Comparison of ENCODE assay signal across 12 cellular contexts in the genomic region with DNA sequence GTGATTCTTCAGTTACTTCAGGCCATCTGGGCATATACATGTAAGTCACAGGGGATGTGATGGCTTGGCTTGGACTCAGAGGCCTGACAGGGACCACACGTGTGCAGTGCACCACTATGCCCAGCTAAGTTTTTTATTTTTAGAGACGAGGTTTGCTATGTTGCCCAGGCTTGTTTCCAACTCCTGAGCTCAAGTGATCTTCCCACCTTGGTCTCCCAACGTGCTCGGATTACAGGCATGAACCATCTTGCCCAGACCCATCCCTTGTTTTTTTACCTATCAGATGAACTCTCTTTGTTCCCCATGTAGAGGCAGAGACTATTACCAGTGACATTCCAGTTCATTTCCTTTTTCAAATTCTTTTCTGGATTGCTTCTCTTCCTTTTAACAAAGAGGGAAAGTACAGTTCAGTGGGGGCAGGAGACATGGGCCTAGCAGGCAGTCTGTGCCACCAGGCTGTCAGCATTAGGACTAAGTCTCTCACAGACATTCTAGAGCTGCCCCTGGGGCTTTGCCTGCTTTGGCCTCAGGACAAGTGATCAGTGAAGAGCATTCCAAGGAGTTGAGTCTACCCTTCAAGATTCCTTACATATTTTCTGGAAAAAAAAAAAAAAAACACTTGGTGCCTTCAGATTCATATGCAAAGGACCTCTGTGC.
DNase-seq lines count a peak whose midpoint lies in the region; ATAC-seq and TF ChIP-seq lines count a peak whose summit lies in the region.
"Had no signal": no experiment of that assay in that cellular context is flagged by ENCODE, and none has a peak within 500 bp of the region (broad histone marks: within the 10 kb centered on the region; RNA-seq: fewer than 3 reads in every experiment).

No MANE protein-coding gene starts in this region.

- H2AFZ ChIP-seq in HCT116 (ENCODE audit: low read depth, low read length, poor library complexity, severe bottlenecking) = peak overlapping the region; percentile 96

- H3K4me1 ChIP-seq in HCT116 (ENCODE audit: control insufficient read depth in 1 of 2, insufficient read depth in 2 of 2, low read length in 2 of 2) (peaks cover 11 to 18% of the 10 kb centered on the region in 2 experiments), thymus (ENCODE audit: control insufficient read depth, insufficient read depth, low read length) (no peaks in the 10 kb centered on the region), BE2C (peaks cover 17% of the 10 kb centered on the region)
- H3K4me1 ChIP-seq: testis had no signal

- H3K4me3 ChIP-seq in HCT116 (replicated peaks in 1 of 2; ENCODE audit: low read depth in 1 of 2, low read length in 2 of 2) (no peak overlapping the region), thymus (ENCODE audit: low read length) (no peak overlapping the region), BE2C (ENCODE audit: low read depth, low read length) (no peak overlapping the region)
- H3K4me3 ChIP-seq: testis had no signal

- 94% methylated on average over 4 of the region's 4 CpGs for WGBS in thymus

- no TSS peak for BruUV-seq in HCT116 (replicated peaks; lab: Mats Ljungman, UMichigan)

- no peaks in the 10 kb centered on the region for H3K9me2 ChIP-seq in HCT116 (ENCODE audit: insufficient read depth)

- TF ChIP-seq POLR2A in HCT116 (IDR thresholded peaks at IDR 0.05; ENCODE audit: borderline replicate concordance, extremely low read depth, insufficient read depth, insufficient read length) = no peak

- H3K9me3 ChIP-seq in HCT116 (ENCODE audit: control insufficient read depth in 1 of 2, insufficient read depth in 1 of 2, low read depth in 1 of 2, low read length in 2 of 2) (no peaks in the 10 kb centered on the region), thymus (ENCODE audit: control insufficient read depth) (no peaks in the 10 kb centered on the region), BE2C (no peaks in the 10 kb centered on the region)
- H3K9me3 ChIP-seq: testis had no signal

- RAD21 ChIA-PET in HCT116 (lab: Charles Lee; ENCODE audit: low non-redundant PET in 1 of 2, low total read pairs in 2 of 2, uncharacterized antibody in 2 of 2, unreplicated experiment in 2 of 2) = interaction anchor here in 1 of 2 experiments (1.4 to 1.8 kb wide), 2 partner anchors 120 to 276 kb away, joined by 3 to 10 read pairs; no protein-coding TSS in a partner anchor

- no peaks in the 10 kb centered on the region for H4K20me1 ChIP-seq in HCT116 (ENCODE audit: insufficient read depth)

- H3K9ac ChIP-seq in HCT116 (ENCODE audit: low read length) = no peak overlapping the region

- CTCF ChIA-PET in HCT116 (lab: Charles Lee) = interaction anchor here (1.4 to 3.2 kb wide), 2 partner anchors 84 to 275 kb away, joined by 3 to 14 read pairs; no protein-coding TSS in a partner anchor
- CTCF ChIA-PET in RWPE1 (lab: Yijun Ruan, JAX) = interaction anchor here (0.7 kb wide), 1 partner anchor 1033 kb away, joined by 6 read pairs; no protein-coding TSS in a partner anchor

- peak overlapping the region; percentile 58 for H3K4me2 ChIP-seq in HCT116 (ENCODE audit: low read length)

- no peak for TF ChIP-seq CTCF in HCT116 (IDR thresholded peaks at IDR 0.05 in 2 of 3, conservative IDR thresholded peaks at IDR 0.05 in 1 of 3; ENCODE audit: borderline replicate concordance in 1 of 3, insufficient read depth in 1 of 3, low read depth in 2 of 3, low read length in 2 of 3)
- TF ChIP-seq CTCF in RWPE1 (conservative IDR thresholded peaks at IDR 0.05; ENCODE audit: low read depth) = no peak
- no peak for TF ChIP-seq CTCF in BE2C (IDR thresholded peaks at IDR 0.05; ENCODE audit: low read depth, low read length)

- DNase-seq in HCT116 (ENCODE audit: low read depth, low spot score) = peak; percentile 16
- peak; percentile 87 for DNase-seq in RWPE1 (ENCODE audit: low spot score)
- DNase-seq in fibroblast of the conjunctiva (ENCODE audit: low read depth) = peak; percentile 79
- DNase-seq in BE2C = no peak
- DNase-seq in NAMALWA (ENCODE audit: low spot score) = no peak
- no peak for DNase-seq in NCI-H2029 treated with DMSO at 0.1 percent for 48 hours (lab: John Stamatoyannopoulos, UW)
- DNase-seq: activated naive CD8-positive, alpha-beta T cell treated with anti-CD3 and anti-CD28 coated beads for 36 hours; natural killer cell; NCI-H1694; testis had no signal

- POLR2A ChIA-PET in HCT116 (lab: Charles Lee) = no interaction called here
- POLR2A ChIA-PET in RWPE1 (lab: Yijun Ruan, JAX; ENCODE audit: low non-redundant PET) = no interaction called here

- H3K36me3 ChIP-seq in HCT116 (ENCODE audit: control insufficient read depth in 1 of 2, insufficient read depth in 2 of 2, low read length in 2 of 2) = no peaks in the 10 kb centered on the region
- no peaks in the 10 kb centered on the region for H3K36me3 ChIP-seq in thymus (ENCODE audit: control insufficient read depth, insufficient read depth)
- H3K36me3 ChIP-seq in BE2C = no peaks in the 10 kb centered on the region

- no peaks in the 10 kb centered on the region for H3K79me2 ChIP-seq in HCT116 (ENCODE audit: insufficient read depth, low read length)

- TF ChIP-seq RAD21 in HCT116 (IDR thresholded peaks at IDR 0.05; ENCODE audit: low read depth) = no peak

- ATAC-seq in HCT116 (peak; percentile 78), GM21576 (IDR thresholded peaks at IDR 0.05; ENCODE audit: unreplicated experiment) (no peak)
- ATAC-seq: natural killer cell had no signal

- H3K27ac ChIP-seq in HCT116 (ENCODE audit: low read depth, low read length) = peak overlapping the region; percentile 27; the same call in 1 of the 2 replicates
- H3K27ac ChIP-seq in RWPE1 = peak overlapping the region; percentile 91
- peak overlapping the region; percentile 36 for H3K27ac ChIP-seq in thymus (ENCODE audit: low read depth)
- H3K27ac ChIP-seq: testis had no signal

- intact Hi-C loops in HCT116 (cut with micrococcal nuclease) = no loop called here

- no peaks in the 10 kb centered on the region for H3K27me3 ChIP-seq in HCT116 (ENCODE audit: insufficient read depth, low read length)
- H3K27me3 ChIP-seq in thymus (ENCODE audit: control insufficient read depth, insufficient read depth) = no peaks in the 10 kb centered on the region
- no peaks in the 10 kb centered on the region for H3K27me3 ChIP-seq in BE2C
- H3K27me3 ChIP-seq: testis had no signal

TF ChIP-seq in HCT116, 20 proteins besides CTCF, POLR2A, EP300 and RAD21:
- TF ChIP-seq POLR2AphosphoS5 (IDR thresholded peaks at IDR 0.05; ENCODE audit: low read depth, low read length) = no peak
- no peak for TF ChIP-seq EZH2 (IDR thresholded peaks at IDR 0.05)
- TF ChIP-seq, protein P1, sequence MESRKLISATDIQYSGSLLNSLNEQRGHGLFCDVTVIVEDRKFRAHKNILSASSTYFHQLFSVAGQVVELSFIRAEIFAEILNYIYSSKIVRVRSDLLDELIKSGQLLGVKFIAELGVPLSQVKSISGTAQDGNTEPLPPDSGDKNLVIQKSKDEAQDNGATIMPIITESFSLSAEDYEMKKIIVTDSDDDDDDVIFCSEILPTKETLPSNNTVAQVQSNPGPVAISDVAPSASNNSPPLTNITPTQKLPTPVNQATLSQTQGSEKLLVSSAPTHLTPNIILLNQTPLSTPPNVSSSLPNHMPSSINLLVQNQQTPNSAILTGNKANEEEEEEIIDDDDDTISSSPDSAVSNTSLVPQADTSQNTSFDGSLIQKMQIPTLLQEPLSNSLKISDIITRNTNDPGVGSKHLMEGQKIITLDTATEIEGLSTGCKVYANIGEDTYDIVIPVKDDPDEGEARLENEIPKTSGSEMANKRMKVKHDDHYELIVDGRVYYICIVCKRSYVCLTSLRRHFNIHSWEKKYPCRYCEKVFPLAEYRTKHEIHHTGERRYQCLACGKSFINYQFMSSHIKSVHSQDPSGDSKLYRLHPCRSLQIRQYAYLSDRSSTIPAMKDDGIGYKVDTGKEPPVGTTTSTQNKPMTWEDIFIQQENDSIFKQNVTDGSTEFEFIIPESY (IDR thresholded peaks at IDR 0.05; ENCODE audit: extremely low read depth, insufficient replicate concordance, low read length) = no peak
- no peak for TF ChIP-seq FOSL1 (IDR thresholded peaks at IDR 0.05; ENCODE audit: low read depth)
- TF ChIP-seq, protein P2, sequence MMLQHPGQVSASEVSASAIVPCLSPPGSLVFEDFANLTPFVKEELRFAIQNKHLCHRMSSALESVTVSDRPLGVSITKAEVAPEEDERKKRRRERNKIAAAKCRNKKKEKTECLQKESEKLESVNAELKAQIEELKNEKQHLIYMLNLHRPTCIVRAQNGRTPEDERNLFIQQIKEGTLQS (IDR thresholded peaks at IDR 0.05) = no peak
- TF ChIP-seq JUND (IDR thresholded peaks at IDR 0.05) = no peak
- TF ChIP-seq, protein P3, sequence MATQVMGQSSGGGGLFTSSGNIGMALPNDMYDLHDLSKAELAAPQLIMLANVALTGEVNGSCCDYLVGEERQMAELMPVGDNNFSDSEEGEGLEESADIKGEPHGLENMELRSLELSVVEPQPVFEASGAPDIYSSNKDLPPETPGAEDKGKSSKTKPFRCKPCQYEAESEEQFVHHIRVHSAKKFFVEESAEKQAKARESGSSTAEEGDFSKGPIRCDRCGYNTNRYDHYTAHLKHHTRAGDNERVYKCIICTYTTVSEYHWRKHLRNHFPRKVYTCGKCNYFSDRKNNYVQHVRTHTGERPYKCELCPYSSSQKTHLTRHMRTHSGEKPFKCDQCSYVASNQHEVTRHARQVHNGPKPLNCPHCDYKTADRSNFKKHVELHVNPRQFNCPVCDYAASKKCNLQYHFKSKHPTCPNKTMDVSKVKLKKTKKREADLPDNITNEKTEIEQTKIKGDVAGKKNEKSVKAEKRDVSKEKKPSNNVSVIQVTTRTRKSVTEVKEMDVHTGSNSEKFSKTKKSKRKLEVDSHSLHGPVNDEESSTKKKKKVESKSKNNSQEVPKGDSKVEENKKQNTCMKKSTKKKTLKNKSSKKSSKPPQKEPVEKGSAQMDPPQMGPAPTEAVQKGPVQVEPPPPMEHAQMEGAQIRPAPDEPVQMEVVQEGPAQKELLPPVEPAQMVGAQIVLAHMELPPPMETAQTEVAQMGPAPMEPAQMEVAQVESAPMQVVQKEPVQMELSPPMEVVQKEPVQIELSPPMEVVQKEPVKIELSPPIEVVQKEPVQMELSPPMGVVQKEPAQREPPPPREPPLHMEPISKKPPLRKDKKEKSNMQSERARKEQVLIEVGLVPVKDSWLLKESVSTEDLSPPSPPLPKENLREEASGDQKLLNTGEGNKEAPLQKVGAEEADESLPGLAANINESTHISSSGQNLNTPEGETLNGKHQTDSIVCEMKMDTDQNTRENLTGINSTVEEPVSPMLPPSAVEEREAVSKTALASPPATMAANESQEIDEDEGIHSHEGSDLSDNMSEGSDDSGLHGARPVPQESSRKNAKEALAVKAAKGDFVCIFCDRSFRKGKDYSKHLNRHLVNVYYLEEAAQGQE (IDR thresholded peaks at IDR 0.05; ENCODE audit: low read depth) = no peak
- no peak for TF ChIP-seq SRF (IDR thresholded peaks at IDR 0.05; ENCODE audit: low read depth)

Comparison
In these comparisons a context has a peak if more than half of its experiments do, and no peak if none do; other contexts are left out.
1. DNase-seq: peak in HCT116 (single experiment), RWPE1 (single experiment) and fibroblast of the conjunctiva (single experiment); none in BE2C (single experiment), NAMALWA (single experiment) and NCI-H2029 treated with DMSO at 0.1 percent for 48 hours (single experiment).
2. H3K27ac ChIP-seq: peak in every context shown above with its lines; median percentile 91 in RWPE1; 36 in thymus; 27 in HCT116.